1 cellular context compared by ENCODE assay signal in the genomic region with DNA sequence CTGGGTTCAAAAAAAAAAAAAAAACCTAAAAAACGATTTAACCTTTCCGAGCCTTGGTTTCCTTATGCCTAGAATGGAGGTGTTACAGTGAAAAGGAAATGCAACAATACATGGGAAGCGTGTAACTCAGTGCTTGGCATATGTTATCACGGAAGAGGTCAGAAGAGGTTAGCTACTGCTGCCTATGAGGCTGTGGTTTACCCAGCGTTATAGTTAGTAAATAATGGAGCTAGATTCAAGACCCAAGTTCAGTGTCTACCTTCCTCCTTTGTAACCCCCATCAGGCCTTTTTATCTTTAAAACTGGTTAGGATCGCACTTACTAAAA.
TF ChIP-seq lines count a peak whose summit lies in the region.

No MANE protein-coding gene starts in this region.

TF ChIP-seq in GM12878, 131 proteins besides CTCF, POLR2A, EP300 and RAD21:
- TF ChIP-seq, protein P1, sequence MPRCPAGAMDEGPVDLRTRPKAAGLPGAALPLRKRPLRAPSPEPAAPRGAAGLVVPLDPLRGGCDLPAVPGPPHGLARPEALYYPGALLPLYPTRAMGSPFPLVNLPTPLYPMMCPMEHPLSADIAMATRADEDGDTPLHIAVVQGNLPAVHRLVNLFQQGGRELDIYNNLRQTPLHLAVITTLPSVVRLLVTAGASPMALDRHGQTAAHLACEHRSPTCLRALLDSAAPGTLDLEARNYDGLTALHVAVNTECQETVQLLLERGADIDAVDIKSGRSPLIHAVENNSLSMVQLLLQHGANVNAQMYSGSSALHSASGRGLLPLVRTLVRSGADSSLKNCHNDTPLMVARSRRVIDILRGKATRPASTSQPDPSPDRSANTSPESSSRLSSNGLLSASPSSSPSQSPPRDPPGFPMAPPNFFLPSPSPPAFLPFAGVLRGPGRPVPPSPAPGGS (IDR thresholded peaks at IDR 0.05; ENCODE audit: borderline replicate concordance, insufficient read depth, low read depth, low read length, poor library complexity, severe bottlenecking): no peak
- TF ChIP-seq SUZ12 (IDR thresholded peaks at IDR 0.05; ENCODE audit: unreplicated experiment): no peak
- TF ChIP-seq MTA2 (IDR thresholded peaks at IDR 0.05; ENCODE audit: low read depth): no peak
- no peak for TF ChIP-seq SREBF1 (IDR thresholded peaks at IDR 0.05; ENCODE audit: low read length)
- no peak for TF ChIP-seq KDM1A (IDR thresholded peaks at IDR 0.05; ENCODE audit: borderline replicate concordance)
- TF ChIP-seq, protein P2, sequence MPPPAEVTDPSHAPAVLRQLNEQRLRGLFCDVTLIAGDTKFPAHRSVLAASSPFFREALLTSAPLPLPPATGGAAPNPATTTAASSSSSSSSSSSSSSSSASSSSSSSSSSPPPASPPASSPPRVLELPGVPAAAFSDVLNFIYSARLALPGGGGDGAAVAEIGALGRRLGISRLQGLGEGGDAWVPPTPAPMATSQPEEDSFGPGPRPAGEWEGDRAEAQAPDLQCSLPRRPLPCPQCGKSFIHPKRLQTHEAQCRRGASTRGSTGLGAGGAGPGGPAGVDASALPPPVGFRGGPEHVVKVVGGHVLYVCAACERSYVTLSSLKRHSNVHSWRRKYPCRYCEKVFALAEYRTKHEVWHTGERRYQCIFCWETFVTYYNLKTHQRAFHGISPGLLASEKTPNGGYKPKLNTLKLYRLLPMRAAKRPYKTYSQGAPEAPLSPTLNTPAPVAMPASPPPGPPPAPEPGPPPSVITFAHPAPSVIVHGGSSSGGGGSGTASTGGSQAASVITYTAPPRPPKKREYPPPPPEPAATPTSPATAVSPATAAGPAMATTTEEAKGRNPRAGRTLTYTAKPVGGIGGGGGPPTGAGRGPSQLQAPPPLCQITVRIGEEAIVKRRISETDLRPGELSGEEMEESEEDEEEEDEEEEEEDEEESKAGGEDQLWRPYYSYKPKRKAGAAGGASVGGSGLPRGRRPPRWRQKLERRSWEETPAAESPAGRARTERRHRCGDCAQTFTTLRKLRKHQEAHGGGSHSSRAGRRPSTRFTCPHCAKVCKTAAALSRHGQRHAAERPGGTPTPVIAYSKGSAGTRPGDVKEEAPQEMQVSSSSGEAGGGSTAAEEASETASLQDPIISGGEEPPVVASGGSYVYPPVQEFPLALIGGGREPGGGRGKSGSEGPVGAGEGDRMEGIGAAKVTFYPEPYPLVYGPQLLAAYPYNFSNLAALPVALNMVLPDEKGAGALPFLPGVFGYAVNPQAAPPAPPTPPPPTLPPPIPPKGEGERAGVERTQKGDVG (CRISPR knock-in tag; IDR thresholded peaks at IDR 0.05): no peak
- TF ChIP-seq POLR2AphosphoS2 (IDR thresholded peaks at IDR 0.05; ENCODE audit: low read depth, low read length): no peak
- TF ChIP-seq, protein P3, sequence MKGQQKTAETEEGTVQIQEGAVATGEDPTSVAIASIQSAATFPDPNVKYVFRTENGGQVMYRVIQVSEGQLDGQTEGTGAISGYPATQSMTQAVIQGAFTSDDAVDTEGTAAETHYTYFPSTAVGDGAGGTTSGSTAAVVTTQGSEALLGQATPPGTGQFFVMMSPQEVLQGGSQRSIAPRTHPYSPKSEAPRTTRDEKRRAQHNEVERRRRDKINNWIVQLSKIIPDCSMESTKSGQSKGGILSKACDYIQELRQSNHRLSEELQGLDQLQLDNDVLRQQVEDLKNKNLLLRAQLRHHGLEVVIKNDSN (IDR thresholded peaks at IDR 0.05; ENCODE audit: borderline replicate concordance, extremely low read length, insufficient read depth, low read depth, low read length): no peak
- no peak for TF ChIP-seq CHD4 (IDR thresholded peaks at IDR 0.05)
- no peak for TF ChIP-seq MEF2B (IDR thresholded peaks at IDR 0.05; ENCODE audit: partially characterized antibody, poor library complexity, severe bottlenecking)
- TF ChIP-seq, protein P4, sequence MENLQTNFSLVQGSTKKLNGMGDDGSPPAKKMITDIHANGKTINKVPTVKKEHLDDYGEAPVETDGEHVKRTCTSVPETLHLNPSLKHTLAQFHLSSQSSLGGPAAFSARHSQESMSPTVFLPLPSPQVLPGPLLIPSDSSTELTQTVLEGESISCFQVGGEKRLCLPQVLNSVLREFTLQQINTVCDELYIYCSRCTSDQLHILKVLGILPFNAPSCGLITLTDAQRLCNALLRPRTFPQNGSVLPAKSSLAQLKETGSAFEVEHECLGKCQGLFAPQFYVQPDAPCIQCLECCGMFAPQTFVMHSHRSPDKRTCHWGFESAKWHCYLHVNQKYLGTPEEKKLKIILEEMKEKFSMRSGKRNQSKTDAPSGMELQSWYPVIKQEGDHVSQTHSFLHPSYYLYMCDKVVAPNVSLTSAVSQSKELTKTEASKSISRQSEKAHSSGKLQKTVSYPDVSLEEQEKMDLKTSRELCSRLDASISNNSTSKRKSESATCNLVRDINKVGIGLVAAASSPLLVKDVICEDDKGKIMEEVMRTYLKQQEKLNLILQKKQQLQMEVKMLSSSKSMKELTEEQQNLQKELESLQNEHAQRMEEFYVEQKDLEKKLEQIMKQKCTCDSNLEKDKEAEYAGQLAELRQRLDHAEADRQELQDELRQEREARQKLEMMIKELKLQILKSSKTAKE (IDR thresholded peaks at IDR 0.05; ENCODE audit: low read depth, poor library complexity, severe bottlenecking): no peak
- TF ChIP-seq EZH2 (IDR thresholded peaks at IDR 0.05; ENCODE audit: borderline replicate concordance, control insufficient read depth, low read depth, low read length): no peak
- TF ChIP-seq RB1 (IDR thresholded peaks at IDR 0.05; ENCODE audit: borderline replicate concordance): no peak
- TF ChIP-seq HDAC6 (IDR thresholded peaks at IDR 0.05; ENCODE audit: unreplicated experiment): no peak
- no peak for TF ChIP-seq FOS (IDR thresholded peaks at IDR 0.05; ENCODE audit: borderline replicate concordance, extremely low read depth, insufficient read length)
- TF ChIP-seq, protein P5, sequence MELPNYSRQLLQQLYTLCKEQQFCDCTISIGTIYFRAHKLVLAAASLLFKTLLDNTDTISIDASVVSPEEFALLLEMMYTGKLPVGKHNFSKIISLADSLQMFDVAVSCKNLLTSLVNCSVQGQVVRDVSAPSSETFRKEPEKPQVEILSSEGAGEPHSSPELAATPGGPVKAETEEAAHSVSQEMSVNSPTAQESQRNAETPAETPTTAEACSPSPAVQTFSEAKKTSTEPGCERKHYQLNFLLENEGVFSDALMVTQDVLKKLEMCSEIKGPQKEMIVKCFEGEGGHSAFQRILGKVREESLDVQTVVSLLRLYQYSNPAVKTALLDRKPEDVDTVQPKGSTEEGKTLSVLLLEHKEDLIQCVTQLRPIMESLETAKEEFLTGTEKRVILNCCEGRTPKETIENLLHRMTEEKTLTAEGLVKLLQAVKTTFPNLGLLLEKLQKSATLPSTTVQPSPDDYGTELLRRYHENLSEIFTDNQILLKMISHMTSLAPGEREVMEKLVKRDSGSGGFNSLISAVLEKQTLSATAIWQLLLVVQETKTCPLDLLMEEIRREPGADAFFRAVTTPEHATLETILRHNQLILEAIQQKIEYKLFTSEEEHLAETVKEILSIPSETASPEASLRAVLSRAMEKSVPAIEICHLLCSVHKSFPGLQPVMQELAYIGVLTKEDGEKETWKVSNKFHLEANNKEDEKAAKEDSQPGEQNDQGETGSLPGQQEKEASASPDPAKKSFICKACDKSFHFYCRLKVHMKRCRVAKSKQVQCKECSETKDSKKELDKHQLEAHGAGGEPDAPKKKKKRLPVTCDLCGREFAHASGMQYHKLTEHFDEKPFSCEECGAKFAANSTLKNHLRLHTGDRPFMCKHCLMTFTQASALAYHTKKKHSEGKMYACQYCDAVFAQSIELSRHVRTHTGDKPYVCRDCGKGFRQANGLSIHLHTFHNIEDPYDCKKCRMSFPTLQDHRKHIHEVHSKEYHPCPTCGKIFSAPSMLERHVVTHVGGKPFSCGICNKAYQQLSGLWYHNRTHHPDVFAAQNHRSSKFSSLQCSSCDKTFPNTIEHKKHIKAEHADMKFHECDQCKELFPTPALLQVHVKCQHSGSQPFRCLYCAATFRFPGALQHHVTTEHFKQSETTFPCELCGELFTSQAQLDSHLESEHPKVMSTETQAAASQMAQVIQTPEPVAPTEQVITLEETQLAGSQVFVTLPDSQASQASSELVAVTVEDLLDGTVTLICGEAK (IDR thresholded peaks at IDR 0.05; ENCODE audit: borderline replicate concordance): no peak
- no peak for TF ChIP-seq ZNF384 (IDR thresholded peaks at IDR 0.05; ENCODE audit: borderline replicate concordance, low read depth, low read length)
- TF ChIP-seq SUPT20H (IDR thresholded peaks at IDR 0.05; ENCODE audit: borderline replicate concordance, control insufficient read depth, low read depth, low read length): no peak
